1 cellular context compared by ENCODE assay signal in the genomic region with DNA sequence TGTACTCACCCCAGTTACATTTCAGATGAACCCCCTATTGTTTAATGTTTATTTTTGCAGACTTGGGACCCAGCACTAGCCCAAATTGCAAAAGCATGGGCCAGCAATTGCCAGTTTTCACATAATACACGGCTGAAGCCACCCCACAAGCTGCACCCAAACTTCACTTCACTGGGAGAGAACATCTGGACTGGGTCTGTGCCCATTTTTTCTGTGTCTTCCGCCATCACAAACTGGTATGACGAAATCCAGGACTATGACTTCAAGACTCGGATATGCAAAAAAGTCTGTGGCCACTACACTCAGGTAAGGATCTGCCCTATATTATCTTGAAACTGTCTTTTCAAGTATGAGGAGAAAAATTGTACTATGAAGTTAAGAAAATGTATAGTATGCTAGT.
TF ChIP-seq lines count a peak whose summit lies in the region.

No MANE protein-coding gene starts in this region.

TF ChIP-seq in HepG2, 621 proteins besides CTCF, POLR2A, EP300 and RAD21:
- peak; percentile 38; the same call in 1 of the 2 replicates for TF ChIP-seq CEBPB (IDR thresholded peaks at IDR 0.05; ENCODE audit: borderline replicate concordance, low read depth, low read length)
- no peak for TF ChIP-seq ZNF564 (CRISPR knock-in tag; IDR thresholded peaks at IDR 0.05)
